Comparison of ENCODE assay signal across 13 cellular contexts in the genomic region with DNA sequence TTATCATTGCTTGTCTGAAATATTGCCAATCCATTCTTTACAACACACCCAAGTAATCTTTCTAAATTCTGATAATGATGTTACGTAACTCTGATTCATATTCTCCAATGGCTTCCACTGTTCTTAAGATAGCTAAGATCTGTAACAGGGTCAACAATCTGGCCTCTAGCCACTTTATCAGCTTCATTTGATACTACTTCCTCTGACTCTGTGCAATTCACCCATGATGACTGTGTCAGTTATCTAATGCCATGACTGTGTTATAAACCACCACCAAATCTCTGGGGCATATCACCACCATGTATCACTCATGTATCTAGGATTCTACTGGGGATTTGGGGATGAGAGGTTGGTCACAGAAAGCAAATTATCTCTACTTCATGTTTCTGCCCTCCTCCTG. TPM values are rescaled to one million over a fixed set of nuclear protein-coding genes. Genes with fewer than 3 reads are reported as not detected.
DNase-seq lines count a peak whose midpoint lies in the region; ATAC-seq, FAIRE-seq and TF ChIP-seq lines count a peak whose summit lies in the region.
"Had no signal": no experiment of that assay in that cellular context is flagged by ENCODE, and none has a peak within 500 bp of the region (broad histone marks: within the 10 kb centered on the region; RNA-seq: fewer than 3 reads in every experiment).

No MANE protein-coding gene starts in this region.

- H3K4me3 ChIP-seq in fibroblast of pulmonary artery (replicated peaks; ENCODE audit: low read depth, low read length) (no peak overlapping the region), osteoblast (ENCODE audit: insufficient read depth, low read length) (no peak overlapping the region), MG63 (no peak overlapping the region)
- H3K4me3 ChIP-seq: GM12878 had no signal

- no peak overlapping the region for H2AFZ ChIP-seq in osteoblast (ENCODE audit: low read length)

- peak; percentile 36 for FAIRE-seq in GM12892 (lab: Jason Lieb, UNC)
- FAIRE-seq: GM12878 had no signal

- ATAC-seq in HG03108 (IDR thresholded peaks at IDR 0.05; ENCODE audit: unreplicated experiment) (no peak), HG02588 (IDR thresholded peaks at IDR 0.05; ENCODE audit: unreplicated experiment) (no peak), GM19023 (IDR thresholded peaks at IDR 0.05; ENCODE audit: unreplicated experiment) (no peak)
- ATAC-seq: Panc1; stimulated activated effector memory CD8-positive, alpha-beta T cell treated with anti-CD3 and anti-CD28 coated beads, Interleukin-12 subunit alpha, Interleukin-12 subunit beta, amount 100 ng/mL, for 72 hours had no signal

- DNase-seq in GM12892 (ENCODE audit: insufficient read length) (no peak), RPMI7951 (ENCODE audit: low read depth) (peak; percentile 67), fibroblast of pulmonary artery (ENCODE audit: low read depth) (peak; percentile 73), osteoblast (ENCODE audit: insufficient read length, low spot score, missing footprints) (no peak), MG63 (no peak)
- DNase-seq: NCI-H1417 treated with DMSO at 0.1 percent for 48 hours; stimulated activated CD4-positive, alpha-beta T cell treated with anti-CD3 and anti-CD28 coated beads, Interleukin-12 subunit alpha, Interleukin-12 subunit beta, amount 100 ng/mL, for 4 hours had no signal

- TF ChIP-seq CTCF in fibroblast of pulmonary artery (IDR thresholded peaks at IDR 0.05; ENCODE audit: low read length, missing control alignments) (no peak), osteoblast (IDR thresholded peaks at IDR 0.05; ENCODE audit: extremely low read depth, low read depth, low read length) (no peak)

- H3K27ac ChIP-seq in osteoblast (ENCODE audit: low read depth, low read length) = peak overlapping the region; percentile 81

- peaks cover 32% of the 10 kb centered on the region for H3K4me1 ChIP-seq in osteoblast (ENCODE audit: insufficient read depth, low read length)

- peak overlapping the region; percentile 60 for H3K4me2 ChIP-seq in osteoblast (ENCODE audit: insufficient read depth, low read length)

- no peak for TF ChIP-seq POLR2A in GM12892 (IDR thresholded peaks at IDR 0.05; ENCODE audit: low read depth, low read length)

- H3K27me3 ChIP-seq in osteoblast (ENCODE audit: insufficient read depth, low read length) (peaks cover 8% of the 10 kb centered on the region), MG63 (no peaks in the 10 kb centered on the region)

- H3K79me2 ChIP-seq in osteoblast (ENCODE audit: insufficient read depth, low read length) = no peaks in the 10 kb centered on the region

- H3K9me3 ChIP-seq in osteoblast (ENCODE audit: low read depth, low read length) (no peaks in the 10 kb centered on the region), MG63 (no peaks in the 10 kb centered on the region)

- H4K20me1 ChIP-seq in osteoblast (ENCODE audit: insufficient read depth, low read length) = no peaks in the 10 kb centered on the region

- H3K36me3 ChIP-seq in osteoblast (ENCODE audit: insufficient read depth, low read length) (no peaks in the 10 kb centered on the region), MG63 (no peaks in the 10 kb centered on the region)

RNA-seq across cellular contexts. Expression of gene CD200, which starts 44.0 kb away (rescaled TPM):
- polyA plus RNA-seq in GM12892 (2012; ENCODE audit: missing spikeins) = 27.2 TPM
- total RNA-seq in RPMI7951 (2014; rRNA removed; shearing (Covaris generic)) = 0.49 and 3.4 TPM in 2 replicates
- 1.5 and 3.3 TPM in 2 replicates for total RNA-seq in osteoblast
- total RNA-seq in MG63 (2014; rRNA removed; shearing (Covaris generic); ENCODE audit: low replicate concordance) = 0.36 TPM in 1 of 2 replicates, not detected in the other

Comparison
In these comparisons a context has a peak if more than half of its experiments do, and no peak if none do; other contexts are left out.
1. DNase-seq: peak in RPMI7951 (single experiment) and fibroblast of pulmonary artery (single experiment); none in GM12892 (single experiment), osteoblast (single experiment) and MG63 (single experiment).